8 cellular contexts compared by ENCODE assay signal in genomic region chr19:32691291-32691951, GRCh38. TPM values are rescaled to one million over a fixed set of nuclear protein-coding genes. Genes with fewer than 3 reads are reported as not detected.
DNase-seq lines count a peak whose midpoint lies in the region; ATAC-seq and TF ChIP-seq lines count a peak whose summit lies in the region.

NUDT19 (plus strand) TSS chr19:32691821; CDS start chr19:32691961, 140 bp downstream.

- no peak for TF ChIP-seq CTCF in OCI-LY1 (IDR thresholded peaks at IDR 0.05; ENCODE audit: low read length)
- TF ChIP-seq CTCF in epithelial cell of proximal tubule (conservative IDR thresholded peaks at IDR 0.05; ENCODE audit: low read depth, low read length): no peak

- H3K36me3 ChIP-seq in HUES48 (ENCODE audit: control insufficient read depth, insufficient read depth, low read length) (no peaks in the 10 kb centered on the region), OCI-LY1 (ENCODE audit: insufficient read depth, low read length) (peaks cover 33% of the 10 kb centered on the region), mucosa of stomach (ENCODE audit: control insufficient read depth, insufficient read depth, low read length) (no peaks in the 10 kb centered on the region)

- peak within 1 kb of the TSS; percentile 54 for H3K4me3 ChIP-seq in HUES48 (ENCODE audit: low read depth, low read length)
- H3K4me3 ChIP-seq in OCI-LY1 (ENCODE audit: low read depth, low read length, poor library complexity, severe bottlenecking): peak within 1 kb of the TSS; percentile 72
- peak within 1 kb of the TSS; percentile 71 for H3K4me3 ChIP-seq in epithelial cell of proximal tubule (ENCODE audit: low read depth, low read length)
- peak within 1 kb of the TSS; percentile 51 for H3K4me3 ChIP-seq in mucosa of stomach (ENCODE audit: low read length)

- peak; percentile 89 for DNase-seq in DMS 273 (lab: John Stamatoyannopoulos, UW; ENCODE audit: unreplicated experiment)
- DNase-seq in activated T-cell treated with anti-CD3 and anti-CD28 coated beads for 4 hours: peak; percentile 61
- no peak for DNase-seq in epithelial cell of proximal tubule (ENCODE audit: low read depth)
- DNase-seq in stimulated activated CD8-positive, alpha-beta memory T cell treated with anti-CD3 and anti-CD28 coated beads, Interleukin-7, amount 100 ng/mL, for 4 hours (ENCODE audit: low read depth in 2 of 2): peak; percentile 60 to 75

- H3K9ac ChIP-seq in HUES48 (ENCODE audit: low read depth, low read length): peak within 1 kb of the TSS; percentile 55; the same call in 1 of the 2 replicates
- peak within 1 kb of the TSS; percentile 88 for H3K9ac ChIP-seq in OCI-LY1 (ENCODE audit: low read length)
- H3K9ac ChIP-seq in mucosa of stomach (ENCODE audit: low read length): peak within 1 kb of the TSS; percentile 66

- H3K79me2 ChIP-seq in OCI-LY1 (ENCODE audit: insufficient read depth, low read length): peaks cover 15% of the 10 kb centered on the region

- H3K27me3 ChIP-seq in HUES48 (ENCODE audit: control insufficient read depth, insufficient read depth, low read length) (peaks cover 13% of the 10 kb centered on the region), OCI-LY1 (ENCODE audit: insufficient read depth, low read length) (no peaks in the 10 kb centered on the region), mucosa of stomach (ENCODE audit: control insufficient read depth, insufficient read depth, low read length) (peaks cover 14% of the 10 kb centered on the region)

- H3K4me2 ChIP-seq in OCI-LY1 (ENCODE audit: low read length): peak within 1 kb of the TSS; percentile 89

- H3K9me3 ChIP-seq in HUES48 (ENCODE audit: control insufficient read depth, insufficient read depth, low read length): no peaks in the 10 kb centered on the region
- no peaks in the 10 kb centered on the region for H3K9me3 ChIP-seq in OCI-LY1 (ENCODE audit: low read length)
- no peaks in the 10 kb centered on the region for H3K9me3 ChIP-seq in mucosa of stomach (ENCODE audit: control insufficient read depth, low read length)

- H3K27ac ChIP-seq in HUES48 (ENCODE audit: low read depth, low read length) (no peak within 1 kb of the TSS), OCI-LY1 (ENCODE audit: low read depth, low read length, poor library complexity, severe bottlenecking) (peak within 1 kb of the TSS; percentile 65)

- peak; percentile 79 for ATAC-seq in GM21423 (IDR thresholded peaks at IDR 0.05; ENCODE audit: unreplicated experiment)

- H3K4me1 ChIP-seq in HUES48 (ENCODE audit: control insufficient read depth, insufficient read depth, low read length) (0 out of 2 replicates have a peak, but pooled peaks cover 3% of the 10 kb centered on the region), OCI-LY1 (ENCODE audit: insufficient read depth, low read length, severe bottlenecking) (peaks cover 47% of the 10 kb centered on the region), mucosa of stomach (ENCODE audit: control insufficient read depth, insufficient read depth, low read length) (peaks cover 12% of the 10 kb centered on the region)

- H3F3A ChIP-seq in OCI-LY1 (ENCODE audit: insufficient read depth, low read length): no peaks in the 10 kb centered on the region; the same call in 1 of the 2 replicates

- H2AFZ ChIP-seq in OCI-LY1 (ENCODE audit: low read length): peak within 1 kb of the TSS; percentile 70

- H3K9me2 ChIP-seq in OCI-LY1 (ENCODE audit: low read depth, low read length): no peaks in the 10 kb centered on the region

- no peaks in the 10 kb centered on the region for H4K20me1 ChIP-seq in OCI-LY1 (ENCODE audit: insufficient read depth, low read length)

RNA-seq across cellular contexts. Expression of gene NUDT19, which starts in this region (rescaled TPM):
- total RNA-seq in epithelial cell of proximal tubule: 7.7 and 14.4 TPM in 2 replicates
